8 cellular contexts compared by ENCODE assay signal in the genomic region with DNA sequence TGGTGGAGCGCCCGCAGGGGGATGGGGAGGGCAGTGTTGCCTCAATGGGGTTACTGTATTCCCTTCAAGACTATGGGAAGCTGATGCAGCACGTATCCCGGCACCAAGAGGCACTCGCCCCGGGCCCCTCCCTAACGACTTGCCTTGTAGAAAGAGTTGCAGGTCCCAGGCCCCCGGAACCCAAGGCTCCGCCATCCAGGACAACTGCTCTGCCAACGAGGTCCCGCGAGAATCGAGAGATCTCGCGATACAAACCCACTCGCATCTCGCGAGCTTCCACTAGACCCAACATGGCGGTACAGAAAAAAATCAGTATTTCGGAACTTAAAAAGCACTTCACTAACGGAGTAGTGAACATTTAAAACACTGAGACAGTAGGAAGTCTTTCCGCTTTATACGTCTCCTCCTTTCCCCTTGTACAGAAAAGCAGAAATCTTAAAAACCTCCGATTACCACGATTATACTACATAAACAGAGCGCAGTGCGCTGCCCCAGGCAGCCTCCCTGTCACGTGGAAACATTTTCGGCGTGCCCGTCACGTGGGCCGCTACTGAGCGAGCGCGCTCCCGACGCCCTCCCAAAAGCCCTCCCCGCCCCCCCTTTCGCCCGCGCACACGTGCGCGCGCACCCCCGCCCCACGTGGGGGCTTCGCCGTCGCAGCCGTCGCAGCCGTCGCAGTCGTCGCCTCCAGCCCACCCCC. TPM values are rescaled to one million over a fixed set of nuclear protein-coding genes. Genes with fewer than 3 reads are reported as not detected.
DNase-seq lines count a peak whose midpoint lies in the region; ATAC-seq and TF ChIP-seq lines count a peak whose summit lies in the region.

Gene ZZZ3 (minus strand): TSS at position 217 of the 700 bp plus-strand sequence. CDS start 49,304 bp downstream, outside the sequence.

- ATAC-seq in DND-41 (ENCODE audit: insufficient read depth, low read depth) (peak; percentile 76), GM21825 (IDR thresholded peaks at IDR 0.05; ENCODE audit: unreplicated experiment) (peak; percentile 66)
- peak; percentile 80 for ATAC-seq in naive thymus-derived CD4-positive, alpha-beta T cell
- peak; percentile 74 to 78 for ATAC-seq in stimulated activated naive B cell treated with anti-CD40 and anti-IgM and Interleukin-4, amounts not matched to agents 10 μg/mL and 1 μg/mL and 100 μg/mL, for 72 hours (replicated peaks)

- H3K4me1 ChIP-seq in DND-41 (ENCODE audit: insufficient read depth, low read length) (peaks cover 47% of the 10 kb centered on the region), Karpas-422 (ENCODE audit: low read length) (peaks cover 55% of the 10 kb centered on the region)
- peaks cover 15 to 39% of the 10 kb centered on the region in 2 donors for H3K4me1 ChIP-seq in naive thymus-derived CD4-positive, alpha-beta T cell (ENCODE audit: control insufficient read depth in 2 of 2, insufficient read depth in 2 of 2, low read length in 2 of 2)

- DNase-seq in DND-41 (peak; percentile 94), Karpas-422 (peak; percentile 97), RKO (ENCODE audit: low spot score) (peak; percentile 94), fibroblast of gingiva (ENCODE audit: low read depth) (peak; percentile 93)
- peak; percentile 86 for DNase-seq in activated T-helper 1 cell treated with anti-CD3 and anti-CD28 coated beads, Interleukin-12 subunit alpha, Interleukin-12 subunit beta, Interleukin-2, Interleukin-4 antibody, amounts not matched to agents 30 ng/mL and 10 ng/mL and 1 ng/mL, durations not matched to agents 14 hours and 24 hours and 36 hours (ENCODE audit: low spot score)
- DNase-seq in naive thymus-derived CD4-positive, alpha-beta T cell = peak; percentile 88 to 96 (median 94)
- DNase-seq in stimulated activated naive B cell treated with anti-CD40 and anti-IgM and Interleukin-4, amounts not matched to agents 10 μg/mL and 1 μg/mL and 100 μg/mL, for 72 hours = peak; percentile 89

- H4K20me1 ChIP-seq in DND-41 (ENCODE audit: insufficient read depth, low read length) = peaks cover 38% of the 10 kb centered on the region; the same call in 1 of the 2 replicates
- peaks cover 14% of the 10 kb centered on the region; the same call in 1 of the 2 replicates for H4K20me1 ChIP-seq in Karpas-422 (ENCODE audit: insufficient read depth, low read depth, low read length)

- TF ChIP-seq CTCF in DND-41 (IDR thresholded peaks at IDR 0.05; ENCODE audit: borderline replicate concordance, extremely low read depth, low read length, poor library complexity, severe bottlenecking) = no peak

- H3K36me3 Mint-ChIP-seq in activated T-helper 1 cell treated with anti-CD3 and anti-CD28 coated beads, Interleukin-12 subunit alpha, Interleukin-12 subunit beta, Interleukin-2, Interleukin-4 antibody, amounts not matched to agents 30 ng/mL and 10 ng/mL and 1 ng/mL, durations not matched to agents 14 hours and 24 hours and 36 hours (ENCODE audit: low read depth) = peaks cover 3% of the 10 kb centered on the region
- peaks cover 0 to 5% (median 2%) of the 10 kb centered on the region in 5 donors for H3K36me3 Mint-ChIP-seq in naive thymus-derived CD4-positive, alpha-beta T cell
- H3K36me3 Mint-ChIP-seq in stimulated activated naive B cell treated with anti-CD40 and anti-IgM and Interleukin-4, amounts not matched to agents 10 μg/mL and 1 μg/mL and 100 μg/mL, for 72 hours = peaks cover 9 to 14% of the 10 kb centered on the region in 2 donors

- H3K4me3 ChIP-seq in DND-41 (ENCODE audit: low read depth in 1 of 2, low read length in 2 of 2) (peak within 1 kb of the TSS; percentile 59 to 84), Karpas-422 (ENCODE audit: low read length) (peak within 1 kb of the TSS; percentile 73)
- peak within 1 kb of the TSS; percentile 91 for H3K4me3 ChIP-seq in naive thymus-derived CD4-positive, alpha-beta T cell (ENCODE audit: low read length)

- H3K36me3 ChIP-seq in DND-41 (ENCODE audit: insufficient read depth, low read length) (0 out of 2 replicates have a peak, but pooled peaks cover 3% of the 10 kb centered on the region), Karpas-422 (ENCODE audit: insufficient read depth, low read length) (no peaks in the 10 kb centered on the region)
- H3K36me3 ChIP-seq in naive thymus-derived CD4-positive, alpha-beta T cell (ENCODE audit: control insufficient read depth in 2 of 3, insufficient read depth in 3 of 3, low read length in 3 of 3) = no peaks in the 10 kb centered on the region

- CTCF ChIA-PET in naive thymus-derived CD4-positive, alpha-beta T cell (lab: Charles Lee) = no interaction called here

- peak within 1 kb of the TSS; percentile 95 for H3K27ac Mint-ChIP-seq in activated T-helper 1 cell treated with anti-CD3 and anti-CD28 coated beads, Interleukin-12 subunit alpha, Interleukin-12 subunit beta, Interleukin-2, Interleukin-4 antibody, amounts not matched to agents 30 ng/mL and 10 ng/mL and 1 ng/mL, durations not matched to agents 14 hours and 24 hours and 36 hours
- H3K27ac Mint-ChIP-seq in naive thymus-derived CD4-positive, alpha-beta T cell = peak within 1 kb of the TSS; percentile 89 to 100 (median 97)
- peak within 1 kb of the TSS; percentile 97 for H3K27ac Mint-ChIP-seq in stimulated activated naive B cell treated with anti-CD40 and anti-IgM and Interleukin-4, amounts not matched to agents 10 μg/mL and 1 μg/mL and 100 μg/mL, for 72 hours

- no peaks in the 10 kb centered on the region for H3K9me2 ChIP-seq in Karpas-422 (replicated peaks; ENCODE audit: insufficient read depth, low read length)

- H3K4me2 ChIP-seq in DND-41 (ENCODE audit: insufficient read depth, low read length) (peak within 1 kb of the TSS; percentile 89), Karpas-422 (ENCODE audit: low read depth, low read length, poor library complexity, severe bottlenecking) (peak within 1 kb of the TSS; percentile 79)

- H3K27me3 Mint-ChIP-seq in activated T-helper 1 cell treated with anti-CD3 and anti-CD28 coated beads, Interleukin-12 subunit alpha, Interleukin-12 subunit beta, Interleukin-2, Interleukin-4 antibody, amounts not matched to agents 30 ng/mL and 10 ng/mL and 1 ng/mL, durations not matched to agents 14 hours and 24 hours and 36 hours (ENCODE audit: insufficient read depth) = no peaks in the 10 kb centered on the region
- H3K27me3 Mint-ChIP-seq in naive thymus-derived CD4-positive, alpha-beta T cell = no peaks in the 10 kb centered on the region
- no peaks in the 10 kb centered on the region for H3K27me3 Mint-ChIP-seq in stimulated activated naive B cell treated with anti-CD40 and anti-IgM and Interleukin-4, amounts not matched to agents 10 μg/mL and 1 μg/mL and 100 μg/mL, for 72 hours

- intact Hi-C loops in activated T-helper 1 cell treated with anti-CD3 and anti-CD28 coated beads, Interleukin-12 subunit alpha, Interleukin-12 subunit beta, Interleukin-2, Interleukin-4 antibody, amounts not matched to agents 30 ng/mL and 10 ng/mL and 1 ng/mL, durations not matched to agents 14 hours and 24 hours and 36 hours (cut with micrococcal nuclease) = loop anchor here (1.0 to 10.0 kb wide), 11 partner anchors 77 to 1896 kb away; partner anchors contain the start of genes DNAJB4, FUBP1, IFI44L and MIGA1
- intact Hi-C loops in naive thymus-derived CD4-positive, alpha-beta T cell (cut with micrococcal nuclease) = loop anchor here (1.0 to 10.0 kb wide), 25 partner anchors 40 to 1958 kb away; partner anchors contain the start of genes ACADM (in 2 of the 2), DNAJB4 (in 2 of the 2), FUBP1 (in 2 of the 2) and MIGA1 (in 2 of the 2)

- peaks cover 35% of the 10 kb centered on the region for H3K4me1 Mint-ChIP-seq in activated T-helper 1 cell treated with anti-CD3 and anti-CD28 coated beads, Interleukin-12 subunit alpha, Interleukin-12 subunit beta, Interleukin-2, Interleukin-4 antibody, amounts not matched to agents 30 ng/mL and 10 ng/mL and 1 ng/mL, durations not matched to agents 14 hours and 24 hours and 36 hours (ENCODE audit: low read depth)
- peaks cover 26 to 60% (median 48%) of the 10 kb centered on the region in 7 donors for H3K4me1 Mint-ChIP-seq in naive thymus-derived CD4-positive, alpha-beta T cell
- H3K4me1 Mint-ChIP-seq in stimulated activated naive B cell treated with anti-CD40 and anti-IgM and Interleukin-4, amounts not matched to agents 10 μg/mL and 1 μg/mL and 100 μg/mL, for 72 hours = peaks cover 15 to 31% of the 10 kb centered on the region in 2 donors

- POLR2A ChIA-PET in naive thymus-derived CD4-positive, alpha-beta T cell (lab: Charles Lee) = interaction anchor here (0.6 to 3.2 kb wide), 18 partner anchors 10 to 967 kb away, joined by 3 to 19 read pairs (median 3); partner anchors contain the start of genes AK5, DNAJB4, FUBP1 and IFI44

- H3K4me3 Mint-ChIP-seq in activated T-helper 1 cell treated with anti-CD3 and anti-CD28 coated beads, Interleukin-12 subunit alpha, Interleukin-12 subunit beta, Interleukin-2, Interleukin-4 antibody, amounts not matched to agents 30 ng/mL and 10 ng/mL and 1 ng/mL, durations not matched to agents 14 hours and 24 hours and 36 hours = peak within 1 kb of the TSS; percentile 96
- peak within 1 kb of the TSS; percentile 80 to 97 (median 91) for H3K4me3 Mint-ChIP-seq in naive thymus-derived CD4-positive, alpha-beta T cell
- H3K4me3 Mint-ChIP-seq in stimulated activated naive B cell treated with anti-CD40 and anti-IgM and Interleukin-4, amounts not matched to agents 10 μg/mL and 1 μg/mL and 100 μg/mL, for 72 hours = peak within 1 kb of the TSS; percentile 89 to 93

- H3K27ac ChIP-seq in DND-41 (ENCODE audit: low read length) (peak within 1 kb of the TSS; percentile 94), Karpas-422 (ENCODE audit: low read length) (peak within 1 kb of the TSS; percentile 82)
- H3K27ac ChIP-seq in naive thymus-derived CD4-positive, alpha-beta T cell (ENCODE audit: low read depth, low read length) = peak within 1 kb of the TSS; percentile 92

- H3K9ac ChIP-seq in DND-41 (ENCODE audit: low read depth, low read length) (peak within 1 kb of the TSS; percentile 83), Karpas-422 (ENCODE audit: low read length) (peak within 1 kb of the TSS; percentile 82)

- no peaks in the 10 kb centered on the region for H3K9me3 ChIP-seq in DND-41 (ENCODE audit: insufficient read depth, low read length, severe bottlenecking)
- H3K9me3 ChIP-seq in Karpas-422 (ENCODE audit: low read length) = no peaks in the 10 kb centered on the region
- H3K9me3 ChIP-seq in naive thymus-derived CD4-positive, alpha-beta T cell (ENCODE audit: control insufficient read depth in 2 of 3, low read length in 3 of 3) = no peaks in the 10 kb centered on the region

- H3K79me2 ChIP-seq in DND-41 (ENCODE audit: insufficient read depth, low read length) (peaks cover 54% of the 10 kb centered on the region), Karpas-422 (ENCODE audit: low read length) (peaks cover 57% of the 10 kb centered on the region)

- H2AFZ ChIP-seq in DND-41 (ENCODE audit: low read depth, low read length) (peak within 1 kb of the TSS; percentile 93), Karpas-422 (ENCODE audit: low read length) (peak within 1 kb of the TSS; percentile 72; the same call in 1 of the 2 replicates)

- no peaks in the 10 kb centered on the region for H3K9me3 Mint-ChIP-seq in activated T-helper 1 cell treated with anti-CD3 and anti-CD28 coated beads, Interleukin-12 subunit alpha, Interleukin-12 subunit beta, Interleukin-2, Interleukin-4 antibody, amounts not matched to agents 30 ng/mL and 10 ng/mL and 1 ng/mL, durations not matched to agents 14 hours and 24 hours and 36 hours
- peaks cover 0 to 4% (median 0%) of the 10 kb centered on the region in 11 donors for H3K9me3 Mint-ChIP-seq in naive thymus-derived CD4-positive, alpha-beta T cell
- no peaks in the 10 kb centered on the region for H3K9me3 Mint-ChIP-seq in stimulated activated naive B cell treated with anti-CD40 and anti-IgM and Interleukin-4, amounts not matched to agents 10 μg/mL and 1 μg/mL and 100 μg/mL, for 72 hours

- H3K27me3 ChIP-seq in DND-41 (ENCODE audit: insufficient read depth, low read length, poor library complexity) = no peaks in the 10 kb centered on the region
- no peaks in the 10 kb centered on the region for H3K27me3 ChIP-seq in Karpas-422 (ENCODE audit: low read length)
- no peaks in the 10 kb centered on the region for H3K27me3 ChIP-seq in naive thymus-derived CD4-positive, alpha-beta T cell (ENCODE audit: control insufficient read depth in 2 of 2, insufficient read depth in 2 of 2, low read length in 2 of 2)

RNA-seq across cellular contexts. Expression of gene ZZZ3, which starts in this region (rescaled TPM):
- total RNA-seq in Karpas-422 (2014; rRNA removed; shearing (Covaris generic); ENCODE audit: low replicate concordance) = 77.9 and 113 TPM in 2 replicates
- 41.8 and 47.8 TPM in 2 replicates for total RNA-seq in activated T-helper 1 cell treated with anti-CD3 and anti-CD28 coated beads, Interleukin-12 subunit alpha, Interleukin-12 subunit beta, Interleukin-2, Interleukin-4 antibody, amounts not matched to agents 30 ng/mL and 10 ng/mL and 1 ng/mL, durations not matched to agents 14 hours and 24 hours and 36 hours
- total RNA-seq in naive thymus-derived CD4-positive, alpha-beta T cell = 10 to 100 TPM; 40.9 to 76.1 (median 59.5) TPM
- 10 to 100 TPM; 33.5 to 42.2 TPM for polyA plus RNA-seq in naive thymus-derived CD4-positive, alpha-beta T cell

Comparison
In these comparisons a context has a peak if more than half of its experiments do, and no peak if none do; other contexts are left out.
1. Peak in every context shown above with its lines: DNase-seq, ATAC-seq, H3K4me3 ChIP-seq and H3K27ac ChIP-seq.